ENCODE assay signal across 20 cellular contexts in the genomic region with DNA sequence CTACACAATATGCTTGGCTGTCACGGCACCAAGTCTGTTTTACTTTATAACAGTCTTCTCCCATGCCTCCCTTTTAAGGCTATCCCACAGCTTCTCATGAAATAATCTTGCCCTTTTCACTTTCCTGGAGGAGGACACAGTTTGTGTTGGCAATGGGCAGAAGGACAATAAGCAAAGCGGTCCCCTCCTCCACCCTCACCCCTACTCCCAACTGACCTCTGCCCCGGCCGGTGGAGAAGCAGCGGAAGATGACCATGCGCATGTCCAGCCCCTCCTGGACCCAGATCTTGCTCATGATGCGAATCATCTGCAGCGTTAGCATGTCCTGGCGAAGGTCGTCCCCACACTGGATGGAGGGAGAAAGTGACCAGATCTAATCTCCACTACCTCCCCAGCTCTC. TPM values are rescaled to one million over a fixed set of nuclear protein-coding genes. Genes with fewer than 3 reads are reported as not detected.
A peak's percentile ranks its signal among the peaks of the same experiment; 100 is the strongest.
DNase-seq lines count a peak whose midpoint lies in the region; ATAC-seq and TF ChIP-seq lines count a peak whose summit lies in the region.
"Had no signal": no experiment of that assay in that cellular context is flagged by ENCODE, and none has a peak within 500 bp of the region (broad histone marks: within the 10 kb centered on the region; RNA-seq: fewer than 3 reads in every experiment).

No MANE protein-coding gene starts in this region.

- no peak for ATAC-seq in T-helper 17 cell
- ATAC-seq in GM21367 (IDR thresholded peaks at IDR 0.05; ENCODE audit: unreplicated experiment), result no peak
- ATAC-seq: stimulated activated effector memory CD8-positive, alpha-beta T cell treated with anti-CD3 and anti-CD28 coated beads, Interleukin-12 subunit alpha, Interleukin-12 subunit beta, amount 100 ng/mL, for 72 hours had no signal

- peak overlapping the region; percentile 70 to 89 (median 83) for H3K27ac ChIP-seq in esophagus squamous epithelium
- H3K27ac ChIP-seq in suprapubic skin, result peak overlapping the region; percentile 23
- H3K27ac ChIP-seq in brain microvascular endothelial cell, result no peak overlapping the region

- DNase-seq in T-helper 17 cell, result no peak
- no peak for DNase-seq in esophagus squamous epithelium (lab: John Stamatoyannopoulos, UW)
- DNase-seq in neural crest cell (ENCODE audit: low read depth, low spot score), result no peak
- DNase-seq in suprapubic skin (ENCODE audit: low spot score in 2 of 2), result no peak
- no peak for DNase-seq in DMS 273 (lab: John Stamatoyannopoulos, UW; ENCODE audit: unreplicated experiment)
- DNase-seq in MG63, result no peak
- no peak for DNase-seq in brain microvascular endothelial cell
- DNase-seq: activated CD4-positive, alpha-beta T cell treated with anti-CD3 and anti-CD28 coated beads, Interleukin-2, amount 10 ng/mL, durations not matched to agents 7 days and 5 days; activated CD8-positive, alpha-beta memory T cell treated with anti-CD3 and anti-CD28 coated beads, Interleukin-2, amount 50 U/mL, for 4 hours; activated gamma-delta T cell treated with Interleukin-2 at 50 U/mL for 16 hours; CD4-positive, alpha-beta T cell; effector CD4-positive, alpha-beta T cell; hypothalamus; NCI-H1417; NCI-H526 treated with DMSO at 0.1 percent for 48 hours; SHP77 treated with DMSO at 0.1 percent for 48 hours; T-helper 1 cell had no signal

- TF ChIP-seq CTCF in esophagus squamous epithelium (IDR thresholded peaks at IDR 0.05) (no peak), neural crest cell (conservative IDR thresholded peaks at IDR 0.05) (no peak), suprapubic skin (IDR thresholded peaks at IDR 0.05) (no peak), brain microvascular endothelial cell (IDR thresholded peaks at IDR 0.05; ENCODE audit: low read depth, low read length, missing control alignments) (no peak)

- no peak for TF ChIP-seq EP300 in suprapubic skin (IDR thresholded peaks at IDR 0.05)

- no peaks in the 10 kb centered on the region for H3K9me3 Mint-ChIP-seq in neural crest cell
- H3K9me3 Mint-ChIP-seq: activated CD4-positive, alpha-beta T cell treated with anti-CD3 and anti-CD28 coated beads, Interleukin-2, amount 10 ng/mL, durations not matched to agents 7 days and 5 days; CD4-positive, alpha-beta T cell; central memory CD8-positive, alpha-beta T cell; stimulated activated effector memory CD8-positive, alpha-beta T cell treated with anti-CD3 and anti-CD28 coated beads, Interleukin-12 subunit alpha, Interleukin-12 subunit beta, amount 100 ng/mL, for 72 hours had no signal

- no peaks in the 10 kb centered on the region for H3K9me3 ChIP-seq in T-helper 17 cell (ENCODE audit: control insufficient read depth, low read length, poor library complexity, severe bottlenecking)
- no peaks in the 10 kb centered on the region for H3K9me3 ChIP-seq in esophagus squamous epithelium
- H3K9me3 ChIP-seq in suprapubic skin, result no peaks in the 10 kb centered on the region
- H3K9me3 ChIP-seq in MG63, result no peaks in the 10 kb centered on the region; the same call in 1 of the 2 replicates

- peaks cover 12% of the 10 kb centered on the region for H3K36me3 Mint-ChIP-seq in T-helper 17 cell (ENCODE audit: low read depth)
- peaks cover 4% of the 10 kb centered on the region for H3K36me3 Mint-ChIP-seq in neural crest cell (ENCODE audit: low read depth)

- H3K4me3 Mint-ChIP-seq in T-helper 17 cell (no peak overlapping the region), neural crest cell (no peak overlapping the region)
- H3K4me3 Mint-ChIP-seq: activated CD4-positive, alpha-beta T cell treated with anti-CD3 and anti-CD28 coated beads, Interleukin-2, amount 10 ng/mL, durations not matched to agents 7 days and 5 days; CD4-positive, alpha-beta T cell; central memory CD8-positive, alpha-beta T cell; stimulated activated effector memory CD8-positive, alpha-beta T cell treated with anti-CD3 and anti-CD28 coated beads, Interleukin-12 subunit alpha, Interleukin-12 subunit beta, amount 100 ng/mL, for 72 hours had no signal

- H3K4me3 ChIP-seq in esophagus squamous epithelium (no peak overlapping the region), suprapubic skin (no peak overlapping the region), MG63 (no peak overlapping the region), brain microvascular endothelial cell (ENCODE audit: low read depth, low read length) (no peak overlapping the region)

- in situ Hi-C loops in brain microvascular endothelial cell (cut with HindIII; ENCODE audit: low pct_ligation_motif_present, low sequenced_read_pairs), result no loop called here

- peaks cover 0 to 78% (median 12%) of the 10 kb centered on the region in 3 donors for H3K36me3 ChIP-seq in esophagus squamous epithelium
- peaks cover 43% of the 10 kb centered on the region for H3K36me3 ChIP-seq in suprapubic skin
- no peaks in the 10 kb centered on the region for H3K36me3 ChIP-seq in MG63
- no peaks in the 10 kb centered on the region for H3K36me3 ChIP-seq in brain microvascular endothelial cell (replicated peaks)

- TF ChIP-seq POLR2A in esophagus squamous epithelium (IDR thresholded peaks at IDR 0.05) (no peak), suprapubic skin (IDR thresholded peaks at IDR 0.05) (no peak)

- intact Hi-C loops in esophagus squamous epithelium (cut with DNase I), result no loop called here

- 58 to 84% methylated on average over 8 to 9 of the region's 10 CpGs for WGBS in esophagus squamous epithelium, 2 donors
- 83% methylated on average over 10 of the region's 10 CpGs for WGBS in suprapubic skin

- H3K27me3 Mint-ChIP-seq in T-helper 17 cell (no peaks in the 10 kb centered on the region), neural crest cell (ENCODE audit: low read depth) (no peaks in the 10 kb centered on the region)
- H3K27me3 Mint-ChIP-seq: activated CD4-positive, alpha-beta T cell treated with anti-CD3 and anti-CD28 coated beads, Interleukin-2, amount 10 ng/mL, durations not matched to agents 7 days and 5 days; CD4-positive, alpha-beta T cell; central memory CD8-positive, alpha-beta T cell had no signal

- no peaks in the 10 kb centered on the region for H3K27me3 ChIP-seq in esophagus squamous epithelium
- H3K27me3 ChIP-seq in suprapubic skin, result no peaks in the 10 kb centered on the region
- no peaks in the 10 kb centered on the region for H3K27me3 ChIP-seq in MG63
- H3K27me3 ChIP-seq in brain microvascular endothelial cell (replicated peaks), result no peaks in the 10 kb centered on the region

- peaks cover 6% of the 10 kb centered on the region for H3K4me1 Mint-ChIP-seq in T-helper 17 cell
- no peaks in the 10 kb centered on the region for H3K4me1 Mint-ChIP-seq in neural crest cell
- H3K4me1 Mint-ChIP-seq: central memory CD8-positive, alpha-beta T cell had no signal

- H3K27ac Mint-ChIP-seq in T-helper 17 cell, result peak overlapping the region; percentile 62
- H3K27ac Mint-ChIP-seq in neural crest cell (ENCODE audit: unreplicated experiment), result peak overlapping the region; percentile 40
- H3K27ac Mint-ChIP-seq: activated CD4-positive, alpha-beta T cell treated with anti-CD3 and anti-CD28 coated beads, Interleukin-2, amount 10 ng/mL, durations not matched to agents 7 days and 5 days; CD4-positive, alpha-beta T cell; stimulated activated effector memory CD8-positive, alpha-beta T cell treated with anti-CD3 and anti-CD28 coated beads, Interleukin-12 subunit alpha, Interleukin-12 subunit beta, amount 100 ng/mL, for 72 hours had no signal

- H3K4me1 ChIP-seq in esophagus squamous epithelium (peaks cover 29 to 100% (median 71%) of the 10 kb centered on the region in 3 donors), suprapubic skin (peaks cover 89% of the 10 kb centered on the region)

RNA-seq across cellular contexts. Expression of a gene that starts 28.4 kb away (rescaled TPM):
- total RNA-seq in T-helper 17 cell (100 to 1,000 TPM; 207 to 266 TPM), esophagus squamous epithelium (10 to 100 TPM; 29.5 to 42.3 (median 34.0) TPM), neural crest cell (45.8 and 46.6 TPM in 2 replicates), suprapubic skin (10 to 100 TPM; 51.2 to 66.4 (median 56.7) TPM)
- total RNA-seq in MG63 (2014; rRNA removed; shearing (Covaris generic); ENCODE audit: low replicate concordance), result 35.0 and 36.8 TPM in 2 replicates

RNA-seq across cellular contexts. Expression of a gene that starts 54.6 kb away (rescaled TPM):
- total RNA-seq in T-helper 17 cell (10 to 100 TPM; 35.7 to 51.9 TPM), esophagus squamous epithelium (10 to 100 TPM; 19.4 to 40.2 (median 21.3) TPM), neural crest cell (70.5 and 71.7 TPM in 2 replicates), suprapubic skin (100 to 1,000 TPM in 2 of 4 donors, 10 to 100 TPM in 2; 70.7 to 162 (median 94.5) TPM)
- total RNA-seq in MG63 (2014; rRNA removed; shearing (Covaris generic); ENCODE audit: low replicate concordance), result 2.8 and 3.4 TPM in 2 replicates
